6 cellular contexts compared by ENCODE assay signal in the genomic region with DNA sequence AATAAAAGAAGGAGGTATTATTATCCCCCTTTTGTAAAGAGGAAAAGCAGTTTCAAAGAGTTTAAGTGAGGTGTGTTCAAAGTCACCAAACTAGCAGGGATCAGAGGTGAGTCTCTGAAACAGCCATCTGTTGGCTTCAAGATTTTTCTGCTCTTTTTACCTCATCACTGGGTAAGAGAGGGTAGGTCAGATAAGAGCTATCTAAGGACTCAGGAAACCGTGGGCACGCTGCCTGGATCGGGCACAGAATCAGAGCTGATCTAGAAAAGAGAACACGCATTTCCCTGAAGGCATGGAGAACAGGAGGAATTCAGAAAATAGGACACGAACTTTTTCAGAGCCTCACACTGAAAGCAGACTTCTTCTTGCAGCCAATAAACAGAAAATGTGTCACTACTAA.
"Had no signal": no experiment of that assay in that cellular context is flagged by ENCODE, and none has a peak within 500 bp of the region (broad histone marks: within the 10 kb centered on the region; RNA-seq: fewer than 3 reads in every experiment).

No MANE protein-coding gene starts in this region.

- ATAC-seq: GM23338, HepG2 had no signal

- DNase-seq: H9, HCEC 1CT, KBM-7 had no signal

- H3K4me3 ChIP-seq: GM23338 had no signal

- H3K27ac ChIP-seq: HL-60 had no signal
